In the genomic region with DNA sequence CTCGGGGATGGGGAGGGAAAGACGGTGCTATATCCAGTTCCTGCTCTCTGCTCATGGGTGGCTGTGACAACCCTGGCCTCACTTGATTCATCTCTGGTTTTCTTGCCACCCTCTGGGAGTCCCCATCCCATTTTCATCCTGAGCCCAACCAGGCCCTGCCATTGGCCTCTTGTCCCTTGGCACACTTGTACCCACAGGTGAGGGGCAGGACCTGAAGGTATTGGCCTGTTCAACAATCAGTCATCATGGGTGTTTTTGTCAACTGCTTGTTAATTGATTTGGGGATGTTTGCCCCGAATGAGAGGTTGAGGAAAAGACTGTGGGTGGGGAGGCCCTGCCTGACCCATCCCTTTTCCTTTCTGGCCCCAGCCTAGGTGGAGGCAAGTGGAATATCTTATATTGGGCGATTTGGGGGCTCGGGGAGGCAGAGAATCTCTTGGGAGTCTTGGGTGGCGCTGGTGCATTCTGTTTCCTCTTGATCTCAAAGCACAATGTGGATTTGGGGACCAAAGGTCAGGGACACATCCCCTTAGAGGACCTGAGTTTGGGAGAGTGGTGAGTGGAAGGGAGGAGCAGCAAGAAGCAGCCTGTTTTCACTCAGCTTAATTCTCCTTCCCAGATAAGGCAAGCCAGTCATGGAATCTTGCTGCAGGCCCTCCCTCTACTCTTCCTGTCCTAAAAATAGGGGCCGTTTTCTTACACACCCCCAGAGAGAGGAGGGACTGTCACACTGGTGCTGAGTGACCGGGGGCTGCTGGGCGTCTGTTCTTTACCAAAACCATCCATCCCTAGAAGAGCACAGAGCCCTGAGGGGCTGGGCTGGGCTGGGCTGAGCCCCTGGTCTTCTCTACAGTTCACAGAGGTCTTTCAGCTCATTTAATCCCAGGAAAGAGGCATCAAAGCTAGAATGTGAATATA, we compare ENCODE assay signal across 16 cellular contexts. TPM values are rescaled to one million over a fixed set of nuclear protein-coding genes. Genes with fewer than 3 reads are reported as not detected.
A peak's percentile ranks its signal among the peaks of the same experiment; 100 is the strongest.
DNase-seq lines count a peak whose midpoint lies in the region; ATAC-seq, FAIRE-seq and TF ChIP-seq lines count a peak whose summit lies in the region.
"Had no signal": no experiment of that assay in that cellular context is flagged by ENCODE, and none has a peak within 500 bp of the region (broad histone marks: within the 10 kb centered on the region; RNA-seq: fewer than 3 reads in every experiment).

No MANE protein-coding gene starts in this region.

- H3K27ac ChIP-seq in K562 (ENCODE audit: extremely low read depth, low read depth, low read length) (no peak overlapping the region), tibial artery (peak overlapping the region; percentile 84)

- H3K27ac Mint-ChIP-seq in activated CD4-positive, alpha-beta T cell treated with anti-CD3 and anti-CD28 coated beads for 36 hours, result no peak overlapping the region
- peak overlapping the region; percentile 79 for H3K27ac Mint-ChIP-seq in mesothelial cell of epicardium
- H3K27ac Mint-ChIP-seq: activated T-helper 2 cell treated with anti-CD3 and anti-CD28 coated beads, Interferon-gamma antibody, Interleukin-2, Interleukin-4, amounts not matched to agents 10 μg/mL and 5 μg/mL and 100 μg/mL, durations not matched to agents 14 hours and 24 hours and 36 hours had no signal

- H4K20me1 ChIP-seq in K562 (replicated peaks; ENCODE audit: control insufficient read depth, insufficient read depth, low read length), result peaks cover 5% of the 10 kb centered on the region; the same call in 1 of the 2 replicates

- no peaks in the 10 kb centered on the region for H3K9me3 Mint-ChIP-seq in activated CD4-positive, alpha-beta T cell treated with anti-CD3 and anti-CD28 coated beads for 36 hours (ENCODE audit: low read depth)
- no peaks in the 10 kb centered on the region for H3K9me3 Mint-ChIP-seq in mesothelial cell of epicardium
- H3K9me3 Mint-ChIP-seq: activated T-helper 2 cell treated with anti-CD3 and anti-CD28 coated beads, Interferon-gamma antibody, Interleukin-2, Interleukin-4, amounts not matched to agents 10 μg/mL and 5 μg/mL and 100 μg/mL, durations not matched to agents 14 hours and 24 hours and 36 hours had no signal

- peaks cover 31% of the 10 kb centered on the region for H3K36me3 Mint-ChIP-seq in activated CD4-positive, alpha-beta T cell treated with anti-CD3 and anti-CD28 coated beads for 36 hours (ENCODE audit: low read depth)
- H3K36me3 Mint-ChIP-seq in mesothelial cell of epicardium, result peaks cover 23% of the 10 kb centered on the region

- no peak overlapping the region for H2AFZ ChIP-seq in K562 (ENCODE audit: low read depth, low read length)

- H3K27me3 Mint-ChIP-seq in activated CD4-positive, alpha-beta T cell treated with anti-CD3 and anti-CD28 coated beads for 36 hours, result no peaks in the 10 kb centered on the region
- no peaks in the 10 kb centered on the region for H3K27me3 Mint-ChIP-seq in mesothelial cell of epicardium (ENCODE audit: low read depth)

- no peak overlapping the region for H3K4me3 ChIP-seq in K562
- H3K4me3 ChIP-seq in tibial artery, result no peak overlapping the region
- H3K4me3 ChIP-seq: HAP-1 had no signal

- DNase-seq in activated CD4-positive, alpha-beta T cell treated with anti-CD3 and anti-CD28 coated beads for 36 hours, result no peak
- no peak for DNase-seq in activated CD4-positive, alpha-beta T cell treated with anti-CD3 and anti-CD28 coated beads for 4 hours
- DNase-seq in K562 (ENCODE audit: extremely low read depth in 1 of 4, low spot score in 3 of 4) (no peak), mesothelial cell of epicardium (ENCODE audit: low spot score in 2 of 2, unreplicated experiment in 2 of 2) (no peak), tibial artery (peak in 1 of 2 donors; percentile 68), OCI-M2 (lab: John Stamatoyannopoulos, UW; ENCODE audit: unreplicated experiment) (no peak), glomerular visceral epithelial cell (ENCODE audit: extremely low spot score) (no peak), NCI-H128 (lab: John Stamatoyannopoulos, UW; ENCODE audit: unreplicated experiment) (no peak)
- DNase-seq: NCI-H82, T-helper 9 cell had no signal

- no peak for TF ChIP-seq EP300 in K562 (IDR thresholded peaks at IDR 0.05; ENCODE audit: low read length)

- TF ChIP-seq CTCF in K562 (IDR thresholded peaks at IDR 0.05 in 2 of 3, conservative IDR thresholded peaks at IDR 0.05 in 1 of 3; ENCODE audit: insufficient read depth in 2 of 3, low read depth in 1 of 3, low read length in 3 of 3), result no peak
- TF ChIP-seq CTCF in mesothelial cell of epicardium (IDR thresholded peaks at IDR 0.05; ENCODE audit: unreplicated experiment), result no peak
- no peak for TF ChIP-seq CTCF in tibial artery (IDR thresholded peaks at IDR 0.05)

- H3K4me1 ChIP-seq in K562 (replicated peaks in 1 of 2; ENCODE audit: control insufficient read depth in 2 of 2, insufficient read depth in 2 of 2, low read length in 2 of 2) (peaks cover 0 to 9% of the 10 kb centered on the region in 2 experiments; a peak in 1 of 5 replicates), tibial artery (peaks cover 6 to 72% (median 58%) of the 10 kb centered on the region in 4 donors)
- H3K4me1 ChIP-seq: HAP-1 had no signal

- intact Hi-C loops in activated CD4-positive, alpha-beta T cell treated with anti-CD3 and anti-CD28 coated beads for 36 hours (cut with DNase I, micrococcal nuclease), result no loop called here
- intact Hi-C loops in K562 (cut with micrococcal nuclease) (no loop called here), tibial artery (cut with DNase I; ENCODE audit: low total_unique reads) (no loop called here)

- CTCF ChIA-PET in activated CD4-positive, alpha-beta T cell treated with anti-CD3 and anti-CD28 coated beads for 36 hours (lab: Charles Lee), result interaction anchor here (1.2 kb wide), 1 partner anchor 14 kb away, joined by 8 read pairs; no protein-coding TSS in a partner anchor
- CTCF ChIA-PET in K562 (lab: Yijun Ruan, JAX; ENCODE audit: low intra/inter-chr PET ratio), result no interaction called here

- FAIRE-seq in K562 (lab: Jason Lieb, UNC), result peak; percentile 37
- FAIRE-seq: endothelial cell of umbilical vein, G401.6 had no signal

- H3K4me3 Mint-ChIP-seq in activated CD4-positive, alpha-beta T cell treated with anti-CD3 and anti-CD28 coated beads for 36 hours, result peak overlapping the region; percentile 10
- no peak overlapping the region for H3K4me3 Mint-ChIP-seq in mesothelial cell of epicardium

- WGBS in K562 (ENCODE audit: insufficient coverage, low coverage, missing lambda C conversion rate), result 43% methylated on average over 8 of the region's 9 CpGs

- no peak overlapping the region for H3K9ac ChIP-seq in K562 (ENCODE audit: insufficient read depth in 1 of 2, low read depth in 2 of 2, low read length in 2 of 2)

- no peaks in the 10 kb centered on the region for H3K9me1 ChIP-seq in K562 (ENCODE audit: control insufficient read depth, insufficient read depth, low read length)

- no peak for ATAC-seq in activated CD4-positive, alpha-beta T cell treated with anti-CD3 and anti-CD28 coated beads for 36 hours
- ATAC-seq in K562, result peak; percentile 11; the same call in 1 of the 3 replicates

- TF ChIP-seq POLR2A in K562 (conservative IDR thresholded peaks at IDR 0.05), result 0 out of 2 replicates have a peak, but pooled peaks have one; percentile 22

- no peak for TF ChIP-seq RAD21 in K562 (CRISPR knock-in tag; conservative IDR thresholded peaks at IDR 0.05 in 1 of 2, IDR thresholded peaks at IDR 0.05 in 1 of 2)

- in situ Hi-C loops in K562 (cut with MboI), result no loop called here

- POLR2A ChIA-PET in activated CD4-positive, alpha-beta T cell treated with anti-CD3 and anti-CD28 coated beads for 36 hours (lab: Charles Lee), result no interaction called here
- POLR2A ChIA-PET in K562 (lab: Yijun Ruan, JAX), result interaction anchor here (0.6 to 2.5 kb wide), 2 partner anchors 16 to 258 kb away, joined by 4 to 7 read pairs; no protein-coding TSS in a partner anchor

- H3K4me1 Mint-ChIP-seq in activated CD4-positive, alpha-beta T cell treated with anti-CD3 and anti-CD28 coated beads for 36 hours, result peaks cover 32% of the 10 kb centered on the region
- peaks cover 25% of the 10 kb centered on the region for H3K4me1 Mint-ChIP-seq in mesothelial cell of epicardium

- H3K27me3 ChIP-seq in K562 (ENCODE audit: control insufficient read depth in 2 of 2, insufficient read depth in 2 of 2, low read length in 2 of 2) (no peaks in the 10 kb centered on the region), tibial artery (no peaks in the 10 kb centered on the region)

- H3K4me2 ChIP-seq in K562 (ENCODE audit: insufficient read depth, low read length), result no peak overlapping the region

- H3K9me3 ChIP-seq in K562 (replicated peaks; ENCODE audit: control insufficient read depth, insufficient read depth, low read depth, low read length), result no peaks in the 10 kb centered on the region
- no peaks in the 10 kb centered on the region for H3K9me3 ChIP-seq in tibial artery
- H3K9me3 ChIP-seq: HAP-1 had no signal

- H3K36me3 ChIP-seq in K562 (ENCODE audit: control insufficient read depth, insufficient read depth, low read length) (peaks cover 43% of the 10 kb centered on the region; the same call in 1 of the 3 replicates), tibial artery (peaks cover 25 to 49% (median 36%) of the 10 kb centered on the region in 3 donors)

- no peaks in the 10 kb centered on the region for H3K79me2 ChIP-seq in K562 (ENCODE audit: control insufficient read depth, insufficient read depth, low read length)

- BruUV-seq in K562 (replicated peaks; lab: Mats Ljungman, UMichigan), result no TSS peak

RNA-seq across cellular contexts. Expression of a gene that starts 46.6 kb away (rescaled TPM):
- total RNA-seq in activated CD4-positive, alpha-beta T cell treated with anti-CD3 and anti-CD28 coated beads for 36 hours, result under 1 TPM; 0.11 to 0.16 TPM
- total RNA-seq in K562 (2011; cell fraction: chromatin; rRNA removed; ENCODE audit: low replicate concordance), result not detected in 2 replicates
- not detected in 2 replicates for total RNA-seq in K562 (2011; cell fraction: nucleolus; rRNA removed)
- total RNA-seq in K562 (2011; cell fraction: nucleoplasm; rRNA removed), result not detected in 2 replicates
- total RNA-seq in K562 (2014; rRNA removed) (not detected in 2 replicates), K562 (2014; rRNA removed; fragmentation: Illumina TruSeq; extraction: Trizol) (not detected in 2 replicates), K562 (2015; rRNA removed; fragmentation: Illumina TruSeq; extraction: Trizol) (not detected in 2 replicates), K562 (2021) (not detected in 2 replicates), mesothelial cell of epicardium (not detected in 3 replicates)
- polyA plus RNA-seq in K562 (2011; rRNA removed) (not detected in 2 replicates), K562 (2014; fragmentation: Illumina TruSeq; extraction: Trizol) (not detected in 2 replicates), K562 (2014; fragmentation: Nextera tagmentation; extraction: Ambion mirVana) (not detected), K562 (2014; rRNA removed) (not detected in 2 replicates)
- polyA plus RNA-seq in K562 (2011; cell fraction: cytosol; rRNA removed), result not detected in 2 replicates
- not detected in 2 replicates for polyA plus RNA-seq in K562 (2011; cell fraction: nucleus; rRNA removed)
- not detected in 2 replicates for polyA plus RNA-seq in K562 (2012)
- not detected in 2 replicates for polyA minus RNA-seq in K562 (2011; rRNA and poly(A)+ RNA removed)
- polyA minus RNA-seq in K562 (2011; cell fraction: cytosol; rRNA and poly(A)+ RNA removed), result not detected in 2 replicates
- polyA minus RNA-seq in K562 (2011; cell fraction: nucleus; rRNA and poly(A)+ RNA removed), result not detected in 2 replicates
- total RNA-seq: A172; activated T-helper 2 cell treated with anti-CD3 and anti-CD28 coated beads, Interferon-gamma antibody, Interleukin-2, Interleukin-4, amounts not matched to agents 10 μg/mL and 5 μg/mL and 100 μg/mL, durations not matched to agents 14 hours and 24 hours and 36 hours; endothelial cell of umbilical vein; M059J had no signal
- polyA plus RNA-seq: endothelial cell of umbilical vein had no signal

RNA-seq across cellular contexts. Expression of a gene that starts 50.8 kb away (rescaled TPM):
- total RNA-seq in activated CD4-positive, alpha-beta T cell treated with anti-CD3 and anti-CD28 coated beads for 36 hours, result 100 to 1,000 TPM; 119 to 144 TPM
- 56.3 and 141 TPM in 2 replicates for total RNA-seq in K562 (2011; cell fraction: chromatin; rRNA removed; ENCODE audit: low replicate concordance)
- total RNA-seq in K562 (2011; cell fraction: nucleolus; rRNA removed), result 52.5 and 72.2 TPM in 2 replicates
- 56.8 and 72.4 TPM in 2 replicates for total RNA-seq in K562 (2011; cell fraction: nucleoplasm; rRNA removed)
- total RNA-seq in K562 (2014; rRNA removed), result 48.5 and 49.0 TPM in 2 replicates
- total RNA-seq in K562 (2014; rRNA removed; fragmentation: Illumina TruSeq; extraction: Trizol), result 35.1 and 38.8 TPM in 2 replicates
- total RNA-seq in K562 (2015; rRNA removed; fragmentation: Illumina TruSeq; extraction: Trizol), result 55.3 and 58.7 TPM in 2 replicates
- 112 and 125 TPM in 2 replicates for total RNA-seq in K562 (2021)
- 45.9 and 62.1 TPM in 2 replicates for polyA plus RNA-seq in K562 (2011; rRNA removed)
- 58.9 and 166 TPM in 2 replicates for polyA plus RNA-seq in K562 (2011; cell fraction: cytosol; rRNA removed)
- 25.9 and 52.6 TPM in 2 replicates for polyA plus RNA-seq in K562 (2011; cell fraction: nucleus; rRNA removed)
- 110 and 126 TPM in 2 replicates for polyA plus RNA-seq in K562 (2012)
- 95.7 and 104 TPM in 2 replicates for polyA plus RNA-seq in K562 (2014; fragmentation: Illumina TruSeq; extraction: Trizol)
- polyA plus RNA-seq in K562 (2014; fragmentation: Nextera tagmentation; extraction: Ambion mirVana), result 10 to 100 TPM; 23.0 to 23.6 TPM
- 69.1 and 78.2 TPM in 2 replicates for polyA plus RNA-seq in K562 (2014; rRNA removed)
- polyA minus RNA-seq in K562 (2011; rRNA and poly(A)+ RNA removed), result 48.3 and 89.0 TPM in 2 replicates
- 56.3 and 79.0 TPM in 2 replicates for polyA minus RNA-seq in K562 (2011; cell fraction: cytosol; rRNA and poly(A)+ RNA removed)
- polyA minus RNA-seq in K562 (2011; cell fraction: nucleus; rRNA and poly(A)+ RNA removed), result 20.1 and 22.1 TPM in 2 replicates
- 144 to 152 TPM (median 146 TPM) in 3 replicates for total RNA-seq in mesothelial cell of epicardium
